8 cellular contexts compared by ENCODE assay signal in genomic region chr13:98577823-98578285, GRCh38. TPM values are rescaled to one million over a fixed set of nuclear protein-coding genes. Genes with fewer than 3 reads are reported as not detected.
DNase-seq lines count a peak whose midpoint lies in the region; ATAC-seq lines count a peak whose summit lies in the region.

No MANE protein-coding gene starts in this region.

- no peaks in the 10 kb centered on the region for H3K36me3 ChIP-seq in HUES6 (ENCODE audit: control insufficient read depth, insufficient read depth, low read length)
- no peaks in the 10 kb centered on the region for H3K36me3 ChIP-seq in iPS DF 6.9 (ENCODE audit: control insufficient read depth, insufficient read depth, low read length)

- peak overlapping the region; percentile 78 for H3K4me3 Mint-ChIP-seq in activated T-helper 1 cell treated with anti-CD3 and anti-CD28 coated beads, Interleukin-12 subunit alpha, Interleukin-12 subunit beta, Interleukin-2, Interleukin-4 antibody, amounts not matched to agents 30 ng/mL and 10 ng/mL and 1 ng/mL, durations not matched to agents 14 hours and 24 hours and 36 hours
- peak overlapping the region; percentile 63 for H3K4me3 Mint-ChIP-seq in stimulated activated effector memory CD8-positive, alpha-beta T cell treated with anti-CD3 and anti-CD28 coated beads, Interleukin-12 subunit alpha, Interleukin-12 subunit beta, amount 100 ng/mL, for 72 hours

- H3K36me3 Mint-ChIP-seq in activated T-helper 1 cell treated with anti-CD3 and anti-CD28 coated beads, Interleukin-12 subunit alpha, Interleukin-12 subunit beta, Interleukin-2, Interleukin-4 antibody, amounts not matched to agents 30 ng/mL and 10 ng/mL and 1 ng/mL, durations not matched to agents 14 hours and 24 hours and 36 hours (ENCODE audit: low read depth), result peaks cover 13% of the 10 kb centered on the region
- H3K36me3 Mint-ChIP-seq in stimulated activated effector memory CD8-positive, alpha-beta T cell treated with anti-CD3 and anti-CD28 coated beads, Interleukin-12 subunit alpha, Interleukin-12 subunit beta, amount 100 ng/mL, for 72 hours, result peaks cover 31% of the 10 kb centered on the region

- H3K27me3 Mint-ChIP-seq in activated T-helper 1 cell treated with anti-CD3 and anti-CD28 coated beads, Interleukin-12 subunit alpha, Interleukin-12 subunit beta, Interleukin-2, Interleukin-4 antibody, amounts not matched to agents 30 ng/mL and 10 ng/mL and 1 ng/mL, durations not matched to agents 14 hours and 24 hours and 36 hours (ENCODE audit: insufficient read depth), result no peaks in the 10 kb centered on the region

- H3K27me3 ChIP-seq in HUES6 (ENCODE audit: control insufficient read depth, insufficient read depth, low read length), result no peaks in the 10 kb centered on the region
- H3K27me3 ChIP-seq in iPS DF 6.9 (ENCODE audit: control insufficient read depth, insufficient read depth, low read length), result no peaks in the 10 kb centered on the region

- H3K4me3 ChIP-seq in HUES6 (ENCODE audit: low read depth, low read length), result peak overlapping the region; percentile 85
- peak overlapping the region; percentile 83 for H3K4me3 ChIP-seq in iPS DF 6.9 (ENCODE audit: low read length)

- H3K9me3 ChIP-seq in HUES6 (ENCODE audit: control insufficient read depth, insufficient read depth, low read depth, low read length) (no peaks in the 10 kb centered on the region), iPS DF 6.9 (ENCODE audit: control insufficient read depth, insufficient read depth, low read length) (no peaks in the 10 kb centered on the region)

- H3K27ac ChIP-seq in HUES6 (ENCODE audit: low read depth, low read length) (peak overlapping the region; percentile 95), iPS DF 6.9 (ENCODE audit: low read length) (no peak overlapping the region)

- H3K27ac Mint-ChIP-seq in activated T-helper 1 cell treated with anti-CD3 and anti-CD28 coated beads, Interleukin-12 subunit alpha, Interleukin-12 subunit beta, Interleukin-2, Interleukin-4 antibody, amounts not matched to agents 30 ng/mL and 10 ng/mL and 1 ng/mL, durations not matched to agents 14 hours and 24 hours and 36 hours, result peak overlapping the region; percentile 71
- peak overlapping the region; percentile 86 for H3K27ac Mint-ChIP-seq in stimulated activated effector memory CD8-positive, alpha-beta T cell treated with anti-CD3 and anti-CD28 coated beads, Interleukin-12 subunit alpha, Interleukin-12 subunit beta, amount 100 ng/mL, for 72 hours

- no peaks in the 10 kb centered on the region for H3K9me3 Mint-ChIP-seq in activated T-helper 1 cell treated with anti-CD3 and anti-CD28 coated beads, Interleukin-12 subunit alpha, Interleukin-12 subunit beta, Interleukin-2, Interleukin-4 antibody, amounts not matched to agents 30 ng/mL and 10 ng/mL and 1 ng/mL, durations not matched to agents 14 hours and 24 hours and 36 hours
- no peaks in the 10 kb centered on the region for H3K9me3 Mint-ChIP-seq in stimulated activated effector memory CD8-positive, alpha-beta T cell treated with anti-CD3 and anti-CD28 coated beads, Interleukin-12 subunit alpha, Interleukin-12 subunit beta, amount 100 ng/mL, for 72 hours

- no peak for DNase-seq in activated T-helper 1 cell treated with anti-CD3 and anti-CD28 coated beads, Interleukin-12 subunit alpha, Interleukin-12 subunit beta, Interleukin-2, Interleukin-4 antibody, amounts not matched to agents 30 ng/mL and 10 ng/mL and 1 ng/mL, durations not matched to agents 14 hours and 24 hours and 36 hours (ENCODE audit: low spot score)
- DNase-seq in iPS DF 6.9 (ENCODE audit: low read depth, low spot score), result no peak
- DNase-seq in stimulated activated effector memory CD8-positive, alpha-beta T cell treated with anti-CD3 and anti-CD28 coated beads, Interleukin-12 subunit alpha, Interleukin-12 subunit beta, amount 100 ng/mL, for 72 hours (ENCODE audit: low spot score in 2 of 2), result no peak
- DNase-seq in NCI-H345 treated with DMSO at 0.1 percent for 48 hours (lab: John Stamatoyannopoulos, UW; ENCODE audit: unreplicated experiment), result no peak
- DNase-seq in activated CD4-positive, alpha-beta T cell treated with anti-CD3 and anti-CD28 coated beads for 48 hours, result no peak

- intact Hi-C loops in activated T-helper 1 cell treated with anti-CD3 and anti-CD28 coated beads, Interleukin-12 subunit alpha, Interleukin-12 subunit beta, Interleukin-2, Interleukin-4 antibody, amounts not matched to agents 30 ng/mL and 10 ng/mL and 1 ng/mL, durations not matched to agents 14 hours and 24 hours and 36 hours (cut with micrococcal nuclease), result loop anchor here (1.0 to 10.0 kb wide), 6 partner anchors 18 to 1353 kb away; partner anchors contain the start of gene MBNL2

- WGBS in iPS DF 6.9 (ENCODE audit: insufficient coverage, insufficient read length), result no CpG with 5 or more reads among the region's 14 CpGs

- ATAC-seq in stimulated activated effector memory CD8-positive, alpha-beta T cell treated with anti-CD3 and anti-CD28 coated beads, Interleukin-12 subunit alpha, Interleukin-12 subunit beta, amount 100 ng/mL, for 72 hours, result no peak
- no peak for ATAC-seq in GM19328 (IDR thresholded peaks at IDR 0.05; ENCODE audit: unreplicated experiment)
- ATAC-seq in HG02623 (IDR thresholded peaks at IDR 0.05; ENCODE audit: unreplicated experiment), result no peak

- H3K4me1 Mint-ChIP-seq in activated T-helper 1 cell treated with anti-CD3 and anti-CD28 coated beads, Interleukin-12 subunit alpha, Interleukin-12 subunit beta, Interleukin-2, Interleukin-4 antibody, amounts not matched to agents 30 ng/mL and 10 ng/mL and 1 ng/mL, durations not matched to agents 14 hours and 24 hours and 36 hours (ENCODE audit: low read depth), result peaks cover 43% of the 10 kb centered on the region
- peaks cover 29% of the 10 kb centered on the region for H3K4me1 Mint-ChIP-seq in stimulated activated effector memory CD8-positive, alpha-beta T cell treated with anti-CD3 and anti-CD28 coated beads, Interleukin-12 subunit alpha, Interleukin-12 subunit beta, amount 100 ng/mL, for 72 hours

- peak overlapping the region; percentile 88 for H3K9ac ChIP-seq in HUES6 (ENCODE audit: low read length)

- H3K4me1 ChIP-seq in HUES6 (ENCODE audit: control insufficient read depth, insufficient read depth, low read length) (peaks cover 22% of the 10 kb centered on the region), iPS DF 6.9 (ENCODE audit: control insufficient read depth, insufficient read depth, low read length) (no peaks in the 10 kb centered on the region)

RNA-seq across cellular contexts. Expression of gene STK24, which starts 0.9 kb away (rescaled TPM):
- total RNA-seq in activated T-helper 1 cell treated with anti-CD3 and anti-CD28 coated beads, Interleukin-12 subunit alpha, Interleukin-12 subunit beta, Interleukin-2, Interleukin-4 antibody, amounts not matched to agents 30 ng/mL and 10 ng/mL and 1 ng/mL, durations not matched to agents 14 hours and 24 hours and 36 hours, result 135 and 139 TPM in 2 replicates
